In genomic region chr10:80519936-80520650, GRCh38 we compare ENCODE assay signal across 1 cellular context.
TF ChIP-seq lines count a peak whose summit lies in the region.

No MANE protein-coding gene starts in this region.

TF ChIP-seq in K562, 482 proteins besides CTCF, POLR2A, EP300 and RAD21:
- TF ChIP-seq NCOA4 (IDR thresholded peaks at IDR 0.05; ENCODE audit: partially characterized antibody) (no peak), THRAP3 (IDR thresholded peaks at IDR 0.05; ENCODE audit: borderline replicate concordance) (no peak), BHLHE40 (IDR thresholded peaks at IDR 0.05; ENCODE audit: low read length) (no peak), KLF6 (CRISPR knock-in tag; IDR thresholded peaks at IDR 0.05; ENCODE audit: borderline replicate concordance) (no peak), POLR2G (IDR thresholded peaks at IDR 0.05; ENCODE audit: low read depth, low read length) (peak; percentile 40; the same call in 1 of the 2 replicates), ZNF175 (CRISPR knock-in tag; IDR thresholded peaks at IDR 0.05; ENCODE audit: low read depth) (no peak), PRPF4 (IDR thresholded peaks at IDR 0.05; ENCODE audit: insufficient read depth, low read depth, low read length, poor library complexity, severe bottlenecking) (no peak), CBFB (CRISPR knock-in tag; IDR thresholded peaks at IDR 0.05) (no peak), BCL6 (CRISPR knock-in tag; IDR thresholded peaks at IDR 0.05) (no peak), STAT6 (CRISPR knock-in tag; IDR thresholded peaks at IDR 0.05) (no peak), PCBP1 (IDR thresholded peaks at IDR 0.05; ENCODE audit: low read depth, low read length, poor library complexity, severe bottlenecking) (no peak), RBM22 (IDR thresholded peaks at IDR 0.05; ENCODE audit: low read depth, low read length, poor library complexity, severe bottlenecking) (peak; percentile 44), THAP12 (CRISPR knock-in tag; IDR thresholded peaks at IDR 0.05) (no peak)
- TF ChIP-seq, protein P1, sequence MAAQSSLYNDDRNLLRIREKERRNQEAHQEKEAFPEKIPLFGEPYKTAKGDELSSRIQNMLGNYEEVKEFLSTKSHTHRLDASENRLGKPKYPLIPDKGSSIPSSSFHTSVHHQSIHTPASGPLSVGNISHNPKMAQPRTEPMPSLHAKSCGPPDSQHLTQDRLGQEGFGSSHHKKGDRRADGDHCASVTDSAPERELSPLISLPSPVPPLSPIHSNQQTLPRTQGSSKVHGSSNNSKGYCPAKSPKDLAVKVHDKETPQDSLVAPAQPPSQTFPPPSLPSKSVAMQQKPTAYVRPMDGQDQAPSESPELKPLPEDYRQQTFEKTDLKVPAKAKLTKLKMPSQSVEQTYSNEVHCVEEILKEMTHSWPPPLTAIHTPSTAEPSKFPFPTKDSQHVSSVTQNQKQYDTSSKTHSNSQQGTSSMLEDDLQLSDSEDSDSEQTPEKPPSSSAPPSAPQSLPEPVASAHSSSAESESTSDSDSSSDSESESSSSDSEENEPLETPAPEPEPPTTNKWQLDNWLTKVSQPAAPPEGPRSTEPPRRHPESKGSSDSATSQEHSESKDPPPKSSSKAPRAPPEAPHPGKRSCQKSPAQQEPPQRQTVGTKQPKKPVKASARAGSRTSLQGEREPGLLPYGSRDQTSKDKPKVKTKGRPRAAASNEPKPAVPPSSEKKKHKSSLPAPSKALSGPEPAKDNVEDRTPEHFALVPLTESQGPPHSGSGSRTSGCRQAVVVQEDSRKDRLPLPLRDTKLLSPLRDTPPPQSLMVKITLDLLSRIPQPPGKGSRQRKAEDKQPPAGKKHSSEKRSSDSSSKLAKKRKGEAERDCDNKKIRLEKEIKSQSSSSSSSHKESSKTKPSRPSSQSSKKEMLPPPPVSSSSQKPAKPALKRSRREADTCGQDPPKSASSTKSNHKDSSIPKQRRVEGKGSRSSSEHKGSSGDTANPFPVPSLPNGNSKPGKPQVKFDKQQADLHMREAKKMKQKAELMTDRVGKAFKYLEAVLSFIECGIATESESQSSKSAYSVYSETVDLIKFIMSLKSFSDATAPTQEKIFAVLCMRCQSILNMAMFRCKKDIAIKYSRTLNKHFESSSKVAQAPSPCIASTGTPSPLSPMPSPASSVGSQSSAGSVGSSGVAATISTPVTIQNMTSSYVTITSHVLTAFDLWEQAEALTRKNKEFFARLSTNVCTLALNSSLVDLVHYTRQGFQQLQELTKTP (IDR thresholded peaks at IDR 0.05; ENCODE audit: low read depth in 1 of 2, partially characterized antibody in 2 of 2), result no peak
- TF ChIP-seq, protein P2, sequence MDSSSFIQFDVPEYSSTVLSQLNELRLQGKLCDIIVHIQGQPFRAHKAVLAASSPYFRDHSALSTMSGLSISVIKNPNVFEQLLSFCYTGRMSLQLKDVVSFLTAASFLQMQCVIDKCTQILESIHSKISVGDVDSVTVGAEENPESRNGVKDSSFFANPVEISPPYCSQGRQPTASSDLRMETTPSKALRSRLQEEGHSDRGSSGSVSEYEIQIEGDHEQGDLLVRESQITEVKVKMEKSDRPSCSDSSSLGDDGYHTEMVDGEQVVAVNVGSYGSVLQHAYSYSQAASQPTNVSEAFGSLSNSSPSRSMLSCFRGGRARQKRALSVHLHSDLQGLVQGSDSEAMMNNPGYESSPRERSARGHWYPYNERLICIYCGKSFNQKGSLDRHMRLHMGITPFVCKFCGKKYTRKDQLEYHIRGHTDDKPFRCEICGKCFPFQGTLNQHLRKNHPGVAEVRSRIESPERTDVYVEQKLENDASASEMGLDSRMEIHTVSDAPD (CRISPR knock-in tag; IDR thresholded peaks at IDR 0.05), result no peak
- TF ChIP-seq, protein P3, sequence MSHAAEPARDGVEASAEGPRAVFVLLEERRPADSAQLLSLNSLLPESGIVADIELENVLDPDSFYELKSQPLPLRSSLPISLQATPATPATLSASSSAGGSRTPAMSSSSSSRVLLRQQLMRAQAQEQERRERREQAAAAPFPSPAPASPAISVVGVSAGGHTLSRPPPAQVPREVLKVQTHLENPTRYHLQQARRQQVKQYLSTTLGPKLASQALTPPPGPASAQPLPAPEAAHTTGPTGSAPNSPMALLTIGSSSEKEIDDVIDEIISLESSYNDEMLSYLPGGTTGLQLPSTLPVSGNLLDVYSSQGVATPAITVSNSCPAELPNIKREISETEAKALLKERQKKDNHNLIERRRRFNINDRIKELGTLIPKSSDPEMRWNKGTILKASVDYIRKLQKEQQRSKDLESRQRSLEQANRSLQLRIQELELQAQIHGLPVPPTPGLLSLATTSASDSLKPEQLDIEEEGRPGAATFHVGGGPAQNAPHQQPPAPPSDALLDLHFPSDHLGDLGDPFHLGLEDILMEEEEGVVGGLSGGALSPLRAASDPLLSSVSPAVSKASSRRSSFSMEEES (CRISPR knock-in tag; IDR thresholded peaks at IDR 0.05), result peak; percentile 30
